In genomic region chr10:45443101-45444009, GRCh38 we compare ENCODE assay signal across 21 cellular contexts.
"Had no signal": no experiment of that assay in that cellular context is flagged by ENCODE, and none has a peak within 500 bp of the region (broad histone marks: within the 10 kb centered on the region; RNA-seq: fewer than 3 reads in every experiment).

No MANE protein-coding gene starts in this region.

- H3K4me1 ChIP-seq: neural progenitor cell, upper lobe of left lung had no signal

- H3K9ac ChIP-seq: neural progenitor cell had no signal

- H3K27ac Mint-ChIP-seq: activated naive CD4-positive, alpha-beta T cell treated with anti-CD3 and anti-CD28 coated beads for 36 hours; activated T-helper 2 cell treated with anti-CD3 and anti-CD28 coated beads, Interferon-gamma antibody, Interleukin-2, Interleukin-4, amounts not matched to agents 10 μg/mL and 5 μg/mL and 100 μg/mL, durations not matched to agents 14 hours and 24 hours and 36 hours; neural progenitor cell had no signal

- ATAC-seq: activated T-cell treated with anti-CD3 and anti-CD28 coated beads, Interleukin-2, amount 50 U/mL, for 4 hours; left lung; naive thymus-derived CD8-positive, alpha-beta T cell; psoas muscle; sciatic nerve had no signal

- H3K4me3 Mint-ChIP-seq: activated naive CD4-positive, alpha-beta T cell treated with anti-CD3 and anti-CD28 coated beads for 36 hours; activated naive CD8-positive, alpha-beta T cell treated with anti-CD3 and anti-CD28 coated beads, Interleukin-2, amount 10 ng/mL, durations not matched to agents 7 days and 5 days; activated T-cell treated with anti-CD3 and anti-CD28 coated beads, Interleukin-2, amount 50 U/mL, for 4 hours; naive thymus-derived CD8-positive, alpha-beta T cell; neural progenitor cell had no signal

- H3K27me3 ChIP-seq: neural progenitor cell, ovary, upper lobe of left lung had no signal

- H3K27me3 Mint-ChIP-seq: activated naive CD8-positive, alpha-beta T cell treated with anti-CD3 and anti-CD28 coated beads, Interleukin-2, amount 10 ng/mL, durations not matched to agents 7 days and 5 days had no signal

- H3K4me1 Mint-ChIP-seq: neural progenitor cell had no signal

- DNase-seq: activated CD4-positive, alpha-beta T cell treated with anti-CD3 and anti-CD28 coated beads for 1 hour; activated CD4-positive, alpha-beta T cell treated with anti-CD3 and anti-CD28 coated beads, Interleukin-2, amount 50 U/mL, for 1 hour; activated CD8-positive, alpha-beta memory T cell treated with anti-CD3 and anti-CD28 coated beads, Interleukin-2, amount 50 U/mL, for 48 hours; activated naive CD4-positive, alpha-beta T cell treated with anti-CD3 and anti-CD28 coated beads for 36 hours; activated naive CD8-positive, alpha-beta T cell treated with anti-CD3 and anti-CD28 coated beads, Interleukin-2, amount 10 ng/mL, durations not matched to agents 7 days and 5 days; activated T-cell treated with anti-CD3 and anti-CD28 coated beads, Interleukin-2, amount 50 U/mL, for 4 hours; amygdala; foreskin fibroblast; heart right ventricle; kidney; left lung; naive thymus-derived CD8-positive, alpha-beta T cell; ovary; psoas muscle; stimulated activated CD4-positive, alpha-beta T cell treated with anti-CD3 and anti-CD28 coated beads, Interleukin-15, amount 100 ng/mL, for 24 hours; stimulated activated naive CD4-positive, alpha-beta T cell; T-helper 9 cell had no signal

- H3K36me3 ChIP-seq: neural progenitor cell, ovary, upper lobe of left lung had no signal

- H3K4me3 ChIP-seq: heart right ventricle, left lung, neural progenitor cell, ovary, psoas muscle, upper lobe of left lung had no signal

- H3K36me3 Mint-ChIP-seq: activated naive CD8-positive, alpha-beta T cell treated with anti-CD3 and anti-CD28 coated beads, Interleukin-2, amount 10 ng/mL, durations not matched to agents 7 days and 5 days; naive thymus-derived CD8-positive, alpha-beta T cell; neural progenitor cell had no signal

- H3K9me3 Mint-ChIP-seq: activated naive CD4-positive, alpha-beta T cell treated with anti-CD3 and anti-CD28 coated beads for 36 hours; activated naive CD8-positive, alpha-beta T cell treated with anti-CD3 and anti-CD28 coated beads, Interleukin-2, amount 10 ng/mL, durations not matched to agents 7 days and 5 days; activated T-cell treated with anti-CD3 and anti-CD28 coated beads, Interleukin-2, amount 50 U/mL, for 4 hours; activated T-helper 2 cell treated with anti-CD3 and anti-CD28 coated beads, Interferon-gamma antibody, Interleukin-2, Interleukin-4, amounts not matched to agents 10 μg/mL and 5 μg/mL and 100 μg/mL, durations not matched to agents 14 hours and 24 hours and 36 hours; naive thymus-derived CD8-positive, alpha-beta T cell; neural progenitor cell had no signal

- H3K27ac ChIP-seq: heart right ventricle, left lung, neural progenitor cell, ovary, psoas muscle, upper lobe of left lung had no signal

- H3K9me3 ChIP-seq: heart right ventricle, left lung, ovary, psoas muscle, upper lobe of left lung had no signal
